Comparison of ENCODE assay signal across 1 cellular context in genomic region chr3:37903320-37903719, GRCh38.
A peak's percentile ranks its signal among the peaks of the same experiment; 100 is the strongest.
TF ChIP-seq lines count a peak whose summit lies in the region.

No MANE protein-coding gene starts in this region.

TF ChIP-seq in K562, 482 proteins besides CTCF, POLR2A, EP300 and RAD21 (continued from another document):
- no peak for TF ChIP-seq NR2C2 (CRISPR knock-in tag; IDR thresholded peaks at IDR 0.05)
- peak; percentile 42; the same call in 1 of the 2 replicates for TF ChIP-seq NR2C2 (tag; IDR thresholded peaks at IDR 0.05)
- TF ChIP-seq MECOM (CRISPR knock-in tag; IDR thresholded peaks at IDR 0.05): peak; percentile 74; the same call in 1 of the 2 replicates
- peak; percentile 72 for TF ChIP-seq CTBP1 (IDR thresholded peaks at IDR 0.05; ENCODE audit: borderline replicate concordance)
- TF ChIP-seq CEBPB (tag; IDR thresholded peaks at IDR 0.05): peak; percentile 50; the same call in 1 of the 2 replicates
- no peak for TF ChIP-seq PTRF (tag; IDR thresholded peaks at IDR 0.05)
- TF ChIP-seq TCF3 (CRISPR knock-in tag; IDR thresholded peaks at IDR 0.05): 0 out of 2 replicates have a peak, but pooled peaks have one; percentile 20
- peak; percentile 48 for TF ChIP-seq ESRRA (IDR thresholded peaks at IDR 0.05; ENCODE audit: borderline replicate concordance, low read depth)
- TF ChIP-seq SMAD4 (CRISPR knock-in tag; conservative IDR thresholded peaks at IDR 0.05): 0 out of 2 replicates have a peak, but pooled peaks have one; percentile 17
